In the genomic region with DNA sequence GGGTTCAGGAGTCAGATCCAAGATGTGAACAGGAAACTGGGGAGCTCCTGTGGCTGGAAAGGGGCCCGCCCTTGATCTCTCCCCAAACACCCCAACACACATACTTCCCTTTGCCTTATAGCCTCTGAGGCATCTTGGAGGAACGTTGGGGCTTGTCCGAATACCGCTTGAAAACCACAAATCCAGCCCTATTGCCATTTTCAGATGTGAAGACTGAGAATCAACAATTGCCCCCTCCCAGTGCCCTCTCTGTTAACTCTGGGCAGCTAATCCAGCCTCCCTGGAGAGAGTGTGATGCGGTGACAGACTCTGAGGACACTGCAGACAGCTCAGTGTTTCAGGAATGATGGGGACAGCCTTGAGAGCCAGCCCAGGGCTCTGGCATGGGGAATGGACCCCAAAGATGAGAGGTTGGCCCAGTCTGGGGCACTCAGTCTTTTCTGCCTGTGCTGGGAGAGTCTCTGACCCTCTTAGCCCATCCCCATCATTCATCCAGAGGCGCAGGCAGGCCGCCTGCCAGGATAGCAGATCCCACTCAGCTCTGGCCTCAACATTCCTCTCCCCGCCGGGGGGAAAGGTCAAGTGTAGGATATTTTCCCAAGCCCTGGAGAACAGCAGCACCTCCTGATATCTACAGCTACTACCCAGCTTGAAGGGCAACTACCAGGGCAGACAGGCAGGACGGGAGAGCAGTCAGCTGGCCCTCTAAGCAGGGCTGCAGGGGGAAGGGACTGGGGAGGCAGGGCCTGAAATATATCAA, we compare ENCODE assay signal across 1 cellular context.
TF ChIP-seq lines count a peak whose summit lies in the region.

No MANE protein-coding gene starts in this region.

TF ChIP-seq in HepG2, 621 proteins besides CTCF, POLR2A, EP300 and RAD21:
- no peak for TF ChIP-seq ZZZ3 (CRISPR knock-in tag; IDR thresholded peaks at IDR 0.05; ENCODE audit: borderline replicate concordance)
- no peak for TF ChIP-seq ZNF350 (CRISPR knock-in tag; IDR thresholded peaks at IDR 0.05; ENCODE audit: borderline replicate concordance, low read depth)
- TF ChIP-seq HOXA9 (CRISPR knock-in tag; IDR thresholded peaks at IDR 0.05; ENCODE audit: borderline replicate concordance), result no peak
- TF ChIP-seq SIN3A (IDR thresholded peaks at IDR 0.05; ENCODE audit: borderline replicate concordance, low read depth, low read length), result no peak
- TF ChIP-seq YY1 (IDR thresholded peaks at IDR 0.05; ENCODE audit: insufficient read depth, insufficient replicate concordance, low read depth, low read length), result no peak
- TF ChIP-seq ZFP36 (IDR thresholded peaks at IDR 0.05; ENCODE audit: borderline replicate concordance, low read depth, low read length, partially characterized antibody), result no peak
- TF ChIP-seq MAF1 (CRISPR knock-in tag; IDR thresholded peaks at IDR 0.05; ENCODE audit: borderline replicate concordance), result no peak
- no peak for TF ChIP-seq ZNF572 (CRISPR knock-in tag; IDR thresholded peaks at IDR 0.05)
- TF ChIP-seq ZNF570 (CRISPR knock-in tag; IDR thresholded peaks at IDR 0.05; ENCODE audit: borderline replicate concordance), result no peak
- TF ChIP-seq HDAC1 (CRISPR knock-in tag; IDR thresholded peaks at IDR 0.05), result no peak
- no peak for TF ChIP-seq MEIS2 (CRISPR knock-in tag; IDR thresholded peaks at IDR 0.05)
- TF ChIP-seq CHD4 (IDR thresholded peaks at IDR 0.05; ENCODE audit: borderline replicate concordance, low read length), result no peak
- TF ChIP-seq, protein P1, sequence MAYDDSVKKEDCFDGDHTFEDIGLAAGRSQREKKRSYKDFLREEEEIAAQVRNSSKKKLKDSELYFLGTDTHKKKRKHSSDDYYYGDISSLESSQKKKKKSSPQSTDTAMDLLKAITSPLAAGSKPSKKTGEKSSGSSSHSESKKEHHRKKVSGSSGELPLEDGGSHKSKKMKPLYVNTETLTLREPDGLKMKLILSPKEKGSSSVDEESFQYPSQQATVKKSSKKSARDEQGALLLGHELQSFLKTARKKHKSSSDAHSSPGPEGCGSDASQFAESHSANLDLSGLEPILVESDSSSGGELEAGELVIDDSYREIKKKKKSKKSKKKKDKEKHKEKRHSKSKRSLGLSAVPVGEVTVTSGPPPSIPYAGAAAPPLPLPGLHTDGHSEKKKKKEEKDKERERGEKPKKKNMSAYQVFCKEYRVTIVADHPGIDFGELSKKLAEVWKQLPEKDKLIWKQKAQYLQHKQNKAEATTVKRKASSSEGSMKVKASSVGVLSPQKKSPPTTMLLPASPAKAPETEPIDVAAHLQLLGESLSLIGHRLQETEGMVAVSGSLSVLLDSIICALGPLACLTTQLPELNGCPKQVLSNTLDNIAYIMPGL (CRISPR knock-in tag; IDR thresholded peaks at IDR 0.05; ENCODE audit: borderline replicate concordance in 1 of 2, low read depth in 1 of 2), result no peak
- TF ChIP-seq ZNF24 (IDR thresholded peaks at IDR 0.05), result no peak
- TF ChIP-seq SNRNP70 (IDR thresholded peaks at IDR 0.05; ENCODE audit: low read depth, low read length), result no peak
- TF ChIP-seq FOXM1 (CRISPR knock-in tag; IDR thresholded peaks at IDR 0.05), result no peak
- TF ChIP-seq GABPA (IDR thresholded peaks at IDR 0.05; ENCODE audit: low read depth, low read length), result no peak
- no peak for TF ChIP-seq GABPA (CRISPR knock-in tag; IDR thresholded peaks at IDR 0.05; ENCODE audit: low read depth)
- TF ChIP-seq SMARCE1 (IDR thresholded peaks at IDR 0.05; ENCODE audit: borderline replicate concordance), result no peak
- no peak for TF ChIP-seq KDM3A (CRISPR knock-in tag; IDR thresholded peaks at IDR 0.05; ENCODE audit: low read depth)
- TF ChIP-seq, protein P2, sequence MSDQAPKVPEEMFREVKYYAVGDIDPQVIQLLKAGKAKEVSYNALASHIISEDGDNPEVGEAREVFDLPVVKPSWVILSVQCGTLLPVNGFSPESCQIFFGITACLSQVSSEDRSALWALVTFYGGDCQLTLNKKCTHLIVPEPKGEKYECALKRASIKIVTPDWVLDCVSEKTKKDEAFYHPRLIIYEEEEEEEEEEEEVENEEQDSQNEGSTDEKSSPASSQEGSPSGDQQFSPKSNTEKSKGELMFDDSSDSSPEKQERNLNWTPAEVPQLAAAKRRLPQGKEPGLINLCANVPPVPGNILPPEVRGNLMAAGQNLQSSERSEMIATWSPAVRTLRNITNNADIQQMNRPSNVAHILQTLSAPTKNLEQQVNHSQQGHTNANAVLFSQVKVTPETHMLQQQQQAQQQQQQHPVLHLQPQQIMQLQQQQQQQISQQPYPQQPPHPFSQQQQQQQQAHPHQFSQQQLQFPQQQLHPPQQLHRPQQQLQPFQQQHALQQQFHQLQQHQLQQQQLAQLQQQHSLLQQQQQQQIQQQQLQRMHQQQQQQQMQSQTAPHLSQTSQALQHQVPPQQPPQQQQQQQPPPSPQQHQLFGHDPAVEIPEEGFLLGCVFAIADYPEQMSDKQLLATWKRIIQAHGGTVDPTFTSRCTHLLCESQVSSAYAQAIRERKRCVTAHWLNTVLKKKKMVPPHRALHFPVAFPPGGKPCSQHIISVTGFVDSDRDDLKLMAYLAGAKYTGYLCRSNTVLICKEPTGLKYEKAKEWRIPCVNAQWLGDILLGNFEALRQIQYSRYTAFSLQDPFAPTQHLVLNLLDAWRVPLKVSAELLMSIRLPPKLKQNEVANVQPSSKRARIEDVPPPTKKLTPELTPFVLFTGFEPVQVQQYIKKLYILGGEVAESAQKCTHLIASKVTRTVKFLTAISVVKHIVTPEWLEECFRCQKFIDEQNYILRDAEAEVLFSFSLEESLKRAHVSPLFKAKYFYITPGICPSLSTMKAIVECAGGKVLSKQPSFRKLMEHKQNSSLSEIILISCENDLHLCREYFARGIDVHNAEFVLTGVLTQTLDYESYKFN (CRISPR knock-in tag; conservative IDR thresholded peaks at IDR 0.05), result no peak
TF ChIP-seq in HepG2: peak in this region for 0.
